ENCODE assay signal across 11 cellular contexts in the genomic region with DNA sequence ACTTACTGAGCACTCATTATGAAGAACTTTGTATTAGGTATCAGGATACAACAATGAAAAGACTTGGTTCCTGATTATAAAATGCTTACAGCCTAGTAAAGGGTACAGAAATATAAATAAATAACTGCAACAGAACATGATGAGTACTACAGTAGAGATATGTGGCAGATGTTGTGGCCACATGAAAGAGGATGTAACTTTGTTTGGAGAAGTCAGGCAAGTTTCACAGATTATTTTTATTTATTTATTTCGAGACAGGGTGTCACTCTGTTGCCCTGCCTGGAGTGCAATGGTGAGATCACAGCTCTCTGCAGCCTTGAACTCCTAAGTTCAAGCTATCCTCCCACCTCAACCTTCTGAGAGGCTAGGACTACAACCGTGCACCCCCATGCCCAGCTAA. TPM values are rescaled to one million over a fixed set of nuclear protein-coding genes. Genes with fewer than 3 reads are reported as not detected.
DNase-seq lines count a peak whose midpoint lies in the region; ATAC-seq lines count a peak whose summit lies in the region.
"Had no signal": no experiment of that assay in that cellular context is flagged by ENCODE, and none has a peak within 500 bp of the region (broad histone marks: within the 10 kb centered on the region; RNA-seq: fewer than 3 reads in every experiment).

No MANE protein-coding gene starts in this region.

- DNase-seq in CD1c-positive myeloid dendritic cell (ENCODE audit: extremely low spot score) (peak; percentile 72), NAMALWA (ENCODE audit: low spot score) (peak; percentile 68), NCI-H2029 (lab: John Stamatoyannopoulos, UW) (no peak), HT-29 (ENCODE audit: low spot score) (no peak), NCI-H2227 treated with DMSO at 0.1 percent for 48 hours (lab: John Stamatoyannopoulos, UW) (no peak)
- DNase-seq in stimulated activated naive CD8-positive, alpha-beta T cell treated with anti-CD3 and anti-CD28 coated beads, Interleukin-15, Interleukin-2, amounts not matched to agents 100 U/mL and 50 U/mL, for 24 hours, result no peak
- DNase-seq: activated CD4-positive, alpha-beta T cell treated with anti-CD3 and anti-CD28 coated beads, Interleukin-2, amount 10 ng/mL, durations not matched to agents 7 days and 5 days; NCI-H1092 treated with DMSO at 0.1 percent for 48 hours had no signal

- ATAC-seq in GM19324 (IDR thresholded peaks at IDR 0.05; ENCODE audit: low FRiP score, unreplicated experiment) (peak; percentile 82), HG02938 (IDR thresholded peaks at IDR 0.05; ENCODE audit: unreplicated experiment) (peak; percentile 80)
- no peak for ATAC-seq in stimulated activated naive CD8-positive, alpha-beta T cell treated with anti-CD3 and anti-CD28 coated beads, Interleukin-15, Interleukin-2, amounts not matched to agents 100 U/mL and 50 U/mL, for 24 hours
- ATAC-seq: natural killer cell treated with Interleukin-12 subunit alpha and Interleukin-12 subunit beta and Interleukin-15 and Interleukin-18, amount 100 ng/mL, for 72 hours had no signal

RNA-seq across cellular contexts. Expression of a gene that starts 15.8 kb away (rescaled TPM):
- 34.0 and 48.8 TPM in 2 replicates for total RNA-seq in HT-29 (2014; rRNA removed; shearing (Covaris generic))

RNA-seq across cellular contexts. Expression of a gene that starts 43.5 kb away (rescaled TPM):
- 5.4 and 12.1 TPM in 2 replicates for total RNA-seq in HT-29 (2014; rRNA removed; shearing (Covaris generic))

Comparison
In these comparisons a context has a peak if more than half of its experiments do, and no peak if none do; other contexts are left out.
1. DNase-seq: peak in CD1c-positive myeloid dendritic cell (single experiment) and NAMALWA (single experiment); none in stimulated activated naive CD8-positive, alpha-beta T cell treated with anti-CD3 and anti-CD28 coated beads, Interleukin-15, Interleukin-2, amounts not matched to agents 100 U/mL and 50 U/mL, for 24 hours (single experiment), NCI-H2029 (single experiment), HT-29 (single experiment) and NCI-H2227 treated with DMSO at 0.1 percent for 48 hours (single experiment).